Comparison of ENCODE assay signal across 26 cellular contexts in genomic region chr3:23575697-23576096, GRCh38.
A peak's percentile ranks its signal among the peaks of the same experiment; 100 is the strongest.
DNase-seq lines count a peak whose midpoint lies in the region; ATAC-seq and TF ChIP-seq lines count a peak whose summit lies in the region.
"Had no signal": no experiment of that assay in that cellular context is flagged by ENCODE, and none has a peak within 500 bp of the region (broad histone marks: within the 10 kb centered on the region; RNA-seq: fewer than 3 reads in every experiment).

No MANE protein-coding gene starts in this region.

- no peaks in the 10 kb centered on the region for H3K36me3 ChIP-seq in SK-N-SH (replicated peaks in 1 of 2; ENCODE audit: control insufficient read depth in 1 of 2, insufficient read depth in 2 of 2, low read length in 1 of 2)
- H3K36me3 ChIP-seq in adipocyte (ENCODE audit: control insufficient read depth, insufficient read depth, low read length, severe bottlenecking), result no peaks in the 10 kb centered on the region
- H3K36me3 ChIP-seq: ascending aorta, BLaER1, colonic mucosa, ovary, right atrium auricular region, transverse colon had no signal

- H3F3A ChIP-seq in SK-N-SH (replicated peaks; ENCODE audit: insufficient read depth), result no peaks in the 10 kb centered on the region

- ATAC-seq in SK-N-SH treated with all-trans-retinoic acid at 6 μM for 48 hours, result peak; percentile 60; the same call in 2 of the 3 replicates
- ATAC-seq in activated CD4-positive, CD25-positive, alpha-beta regulatory T cell treated with anti-CD3 and anti-CD28 coated beads, Interleukin-2, amount 50 U/mL, for 24 hours, result no peak
- ATAC-seq: activated T-cell treated with anti-CD3 and anti-CD28 coated beads, Interleukin-2, amount 50 U/mL, for 72 hours; left ventricle myocardium superior; natural killer cell; stimulated activated naive CD8-positive, alpha-beta T cell treated with anti-CD3 and anti-CD28 coated beads, Interleukin-15, Interleukin-2, amounts not matched to agents 100 U/mL and 50 U/mL, for 24 hours; T-cell had no signal

- H3K27ac ChIP-seq in SK-N-SH (ENCODE audit: low read depth in 2 of 2, low read length in 1 of 2) (no peak overlapping the region), epithelial cell of prostate (peak overlapping the region; percentile 48)
- H3K27ac ChIP-seq: ascending aorta, BLaER1, colonic mucosa, ovary, right atrium auricular region, transverse colon had no signal

- TF ChIP-seq CTCF in SK-N-SH (IDR thresholded peaks at IDR 0.05), result no peak

- no peak overlapping the region for H3K4me2 ChIP-seq in SK-N-SH
- H3K4me2 ChIP-seq: BLaER1 had no signal

- H3K79me2 ChIP-seq in SK-N-SH (ENCODE audit: insufficient read depth), result no peaks in the 10 kb centered on the region

- POLR2A ChIA-PET in SK-N-SH (lab: Yijun Ruan, JAX), result no interaction called here

- H2AFZ ChIP-seq in SK-N-SH (ENCODE audit: low read depth), result no peak overlapping the region

- H3K9me3 ChIP-seq in SK-N-SH (no peaks in the 10 kb centered on the region), adipocyte (ENCODE audit: control insufficient read depth, low read length) (no peaks in the 10 kb centered on the region)
- H3K9me3 ChIP-seq: ascending aorta, Caco-2, colonic mucosa, ovary, transverse colon had no signal

- no peak for TF ChIP-seq EP300 in SK-N-SH (IDR thresholded peaks at IDR 0.05; ENCODE audit: borderline replicate concordance in 1 of 2, low read depth in 1 of 2, low read length in 1 of 2)

- H3K27me3 ChIP-seq in SK-N-SH (ENCODE audit: insufficient read depth), result no peaks in the 10 kb centered on the region
- no peaks in the 10 kb centered on the region for H3K27me3 ChIP-seq in adipocyte (replicated peaks; ENCODE audit: control insufficient read depth, insufficient read depth, low read length)
- H3K27me3 ChIP-seq: ascending aorta, BLaER1, colonic mucosa, ovary, right atrium auricular region, transverse colon had no signal

- H3K4me3 ChIP-seq in SK-N-SH (ENCODE audit: low read depth in 2 of 2, low read length in 1 of 2) (no peak overlapping the region), adipocyte (ENCODE audit: low read length) (no peak overlapping the region)
- H3K4me3 ChIP-seq: ascending aorta, BLaER1, colonic mucosa, ovary, right atrium auricular region, transverse colon had no signal

- 79% methylated on average over 3 of the region's 3 CpGs for WGBS in SK-N-SH (ENCODE audit: low lambda C conversion rate)

- CTCF ChIA-PET in SK-N-SH (lab: Yijun Ruan, JAX), result interaction anchor here (0.8 kb wide), 1 partner anchor 9 kb away, joined by 3 read pairs; no protein-coding TSS in a partner anchor

- H3K9me2 ChIP-seq in SK-N-SH, result no peaks in the 10 kb centered on the region

- no peak overlapping the region for H3K9ac ChIP-seq in SK-N-SH
- H3K9ac ChIP-seq in adipocyte (ENCODE audit: low read length), result no peak overlapping the region
- H3K9ac ChIP-seq: BLaER1 had no signal

- no peak for TF ChIP-seq RAD21 in SK-N-SH (IDR thresholded peaks at IDR 0.05; ENCODE audit: low read length)

- DNase-seq in SK-N-SH (no peak), adipocyte (ENCODE audit: low read depth) (peak; percentile 70), epithelial cell of prostate (ENCODE audit: low read depth, low spot score) (no peak), stromal cell of bone marrow (ENCODE audit: low read depth) (peak; percentile 9), Kasumi-1 (lab: John Stamatoyannopoulos, UW) (no peak), NCI-H1417 (lab: John Stamatoyannopoulos, UW) (no peak)
- DNase-seq: activated CD4-positive, alpha-beta T cell treated with anti-CD3 and anti-CD28 coated beads for 48 hours; activated naive CD4-positive, alpha-beta T cell treated with anti-CD3 and anti-CD28 coated beads, Interleukin-2, amount 10 ng/mL, durations not matched to agents 7 days and 5 days; activated T-cell treated with anti-CD3 and anti-CD28 coated beads, Interleukin-2, amount 50 U/mL, for 72 hours; Caco-2; colonic mucosa; H9; KBM-7; left ventricle myocardium superior; natural killer cell; NCI-H1694 treated with DMSO at 0.1 percent for 48 hours; ovary; stimulated activated CD4-positive, alpha-beta T cell treated with anti-CD3 and anti-CD28 coated beads, Interleukin-4, amount 100 ng/mL, for 4 hours; stimulated activated naive CD8-positive, alpha-beta T cell treated with anti-CD3 and anti-CD28 coated beads, Interleukin-15, Interleukin-2, amounts not matched to agents 100 U/mL and 50 U/mL, for 24 hours; T-cell; transverse colon had no signal

- no peaks in the 10 kb centered on the region for H3K4me1 ChIP-seq in SK-N-SH (ENCODE audit: control insufficient read depth in 1 of 2, insufficient read depth in 2 of 2, low read depth in 1 of 2, low read length in 1 of 2)
- H3K4me1 ChIP-seq in adipocyte (ENCODE audit: control insufficient read depth, insufficient read depth, low read length), result no peaks in the 10 kb centered on the region
- H3K4me1 ChIP-seq: ascending aorta, BLaER1, Caco-2, colonic mucosa, right atrium auricular region, transverse colon had no signal

- H4K20me1 ChIP-seq in SK-N-SH (ENCODE audit: insufficient read depth), result no peaks in the 10 kb centered on the region
- H4K20me1 ChIP-seq: BLaER1 had no signal

TF ChIP-seq in SK-N-SH treated with all-trans-retinoic acid at 6 μM for 48 hours, 23 proteins besides CTCF, POLR2A, EP300 and RAD21:
- no peak for TF ChIP-seq OSR1 (CRISPR knock-in tag; IDR thresholded peaks at IDR 0.05)
- TF ChIP-seq CSDC2 (CRISPR knock-in tag; IDR thresholded peaks at IDR 0.05), result no peak
- no peak for TF ChIP-seq ZFP30 (CRISPR knock-in tag; IDR thresholded peaks at IDR 0.05)

TF ChIP-seq in SK-N-SH, 30 proteins besides CTCF, POLR2A, EP300 and RAD21:
- TF ChIP-seq NFIC (IDR thresholded peaks at IDR 0.05; ENCODE audit: borderline replicate concordance) (no peak), USF1 (IDR thresholded peaks at IDR 0.05; ENCODE audit: borderline replicate concordance, low read depth) (no peak)

Comparison
In these comparisons a context has a peak if more than half of its experiments do, and no peak if none do; other contexts are left out.
1. DNase-seq: peak in adipocyte (single experiment) and stromal cell of bone marrow (single experiment); none in SK-N-SH (single experiment), epithelial cell of prostate (single experiment), Kasumi-1 (0 of 2) and NCI-H1417 (0 of 3).